In the genomic region with DNA sequence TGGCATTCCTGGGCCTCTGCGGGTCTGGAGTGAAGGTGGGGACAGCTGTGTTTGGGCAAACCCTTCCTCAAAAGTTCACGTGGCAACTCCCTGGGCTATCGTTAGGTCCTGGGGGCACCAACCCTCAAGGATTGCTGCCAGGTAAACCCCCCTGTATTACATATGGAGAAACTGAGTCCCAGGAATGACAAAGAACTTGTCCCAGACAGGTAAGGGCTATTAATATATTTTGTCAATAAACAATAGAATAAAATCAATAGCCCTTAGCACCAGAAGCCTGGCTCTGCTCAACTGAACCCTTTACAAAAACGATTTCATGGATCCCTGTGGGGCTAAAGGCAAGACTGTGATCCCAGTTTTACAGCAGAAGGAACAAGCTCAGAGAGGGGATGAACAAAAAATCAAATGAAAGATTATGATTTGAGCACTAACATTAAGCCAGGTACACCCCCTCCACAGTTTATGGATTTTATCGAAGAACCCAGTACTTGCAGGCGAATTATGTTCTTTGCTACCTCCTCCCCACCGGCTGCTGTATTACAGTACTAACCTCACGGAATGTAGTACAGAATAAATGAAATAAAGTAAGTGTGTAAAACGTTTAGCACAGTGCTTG, we compare ENCODE assay signal across 1 cellular context.
TF ChIP-seq lines count a peak whose summit lies in the region.

No MANE protein-coding gene starts in this region.

TF ChIP-seq in IMR-90, 13 proteins besides CTCF, POLR2A, EP300 and RAD21:
- TF ChIP-seq BHLHE40 (IDR thresholded peaks at IDR 0.05; ENCODE audit: low read depth, low read length), result no peak
- 0 out of 2 replicates have a peak, but pooled peaks have one; percentile 0 for TF ChIP-seq MAFK (IDR thresholded peaks at IDR 0.05; ENCODE audit: low read depth, low read length)
- TF ChIP-seq, protein P1, sequence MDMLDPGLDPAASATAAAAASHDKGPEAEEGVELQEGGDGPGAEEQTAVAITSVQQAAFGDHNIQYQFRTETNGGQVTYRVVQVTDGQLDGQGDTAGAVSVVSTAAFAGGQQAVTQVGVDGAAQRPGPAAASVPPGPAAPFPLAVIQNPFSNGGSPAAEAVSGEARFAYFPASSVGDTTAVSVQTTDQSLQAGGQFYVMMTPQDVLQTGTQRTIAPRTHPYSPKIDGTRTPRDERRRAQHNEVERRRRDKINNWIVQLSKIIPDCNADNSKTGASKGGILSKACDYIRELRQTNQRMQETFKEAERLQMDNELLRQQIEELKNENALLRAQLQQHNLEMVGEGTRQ (IDR thresholded peaks at IDR 0.05; ENCODE audit: low read depth, low read length), result no peak
